Comparison of ENCODE assay signal across 8 cellular contexts in the genomic region with DNA sequence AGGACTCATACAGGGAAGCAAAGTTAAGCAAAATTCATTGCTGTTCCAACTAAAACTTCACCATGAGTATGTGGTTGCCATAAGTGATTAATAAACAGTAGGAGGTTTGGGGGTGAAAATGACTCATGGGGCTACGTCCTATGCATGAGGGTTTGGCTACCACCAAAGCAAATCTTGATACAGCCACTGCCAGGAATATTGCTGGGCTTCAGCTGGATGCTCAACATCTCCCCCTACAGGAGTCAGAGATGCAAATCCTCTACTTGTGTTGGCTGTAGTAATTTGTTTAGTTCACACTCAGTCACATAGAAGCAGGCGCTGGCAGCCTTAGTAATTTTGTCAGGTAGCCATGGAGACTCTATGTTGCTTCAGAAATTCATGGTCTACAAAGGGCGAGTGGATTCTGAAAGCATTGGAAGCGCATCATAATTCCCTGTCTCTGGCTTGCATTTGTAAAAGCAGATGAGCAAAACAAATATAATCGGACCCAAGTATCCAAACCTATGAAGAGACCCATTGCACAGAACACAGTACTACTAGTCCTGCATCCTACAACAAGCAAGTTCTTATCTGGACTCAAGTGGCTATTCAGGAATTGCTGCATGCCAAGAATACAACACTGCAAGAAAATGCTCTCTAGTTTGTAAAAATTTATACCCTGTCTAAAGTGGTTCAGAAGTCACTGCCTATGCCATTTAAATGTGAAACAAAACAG.
A peak's percentile ranks its signal among the peaks of the same experiment; 100 is the strongest.
DNase-seq lines count a peak whose midpoint lies in the region; ATAC-seq and TF ChIP-seq lines count a peak whose summit lies in the region.

No MANE protein-coding gene starts in this region.

- H3K4me1 ChIP-seq in body of pancreas = no peaks in the 10 kb centered on the region

- TF ChIP-seq POLR2A in body of pancreas (IDR thresholded peaks at IDR 0.05) = no peak

- intact Hi-C loops in body of pancreas (cut with DNase I) = no loop called here

- no peak overlapping the region for H3K27ac ChIP-seq in body of pancreas

- DNase-seq in CD1c-positive myeloid dendritic cell (ENCODE audit: extremely low spot score) = peak; percentile 77
- peak; percentile 97 for DNase-seq in M059J (ENCODE audit: low read depth)
- DNase-seq in T1000 (lab: John Stamatoyannopoulos, UW) = peak; percentile 70
- DNase-seq in body of pancreas = peak; percentile 30 to 68 (median 52)
- peak; percentile 70 for DNase-seq in inferior parietal cortex (ENCODE audit: extremely low spot score)
- peak; percentile 20 to 58 for DNase-seq in stimulated activated CD4-positive, alpha-beta T cell treated with anti-CD3 and anti-CD28 coated beads, Interleukin-1b, Interleukin-23, amount 100 ng/mL, for 4 hours (ENCODE audit: low read depth in 2 of 2)

- 42 to 47% methylated on average over 5 of the region's 5 CpGs for WGBS in body of pancreas, 2 donors

- peak in 6 of 7 experiments; percentile 53 to 74 (median 66) for TF ChIP-seq CTCF in body of pancreas (IDR thresholded peaks at IDR 0.05)

- no peaks in the 10 kb centered on the region for H3K27me3 ChIP-seq in body of pancreas

- no peaks in the 10 kb centered on the region for H3K9me3 ChIP-seq in body of pancreas

- ATAC-seq in GM19351 (IDR thresholded peaks at IDR 0.05; ENCODE audit: unreplicated experiment) (peak; percentile 74), body of pancreas (peak; percentile 77), GM19455 (IDR thresholded peaks at IDR 0.05; ENCODE audit: unreplicated experiment) (no peak)

- H3K36me3 ChIP-seq in body of pancreas (replicated peaks in 1 of 2; ENCODE audit: insufficient read depth in 1 of 2, low read depth in 2 of 2) = no peaks in the 10 kb centered on the region

- H3K4me3 ChIP-seq in body of pancreas = no peak overlapping the region

Comparison
In these comparisons a context has a peak if more than half of its experiments do, and no peak if none do; other contexts are left out.
1. DNase-seq: peak in every context shown above with its lines; median percentile 97 in M059J; 77 in CD1c-positive myeloid dendritic cell; 70 in T1000; 70 in inferior parietal cortex; 52 in body of pancreas; 39 in stimulated activated CD4-positive, alpha-beta T cell treated with anti-CD3 and anti-CD28 coated beads, Interleukin-1b, Interleukin-23, amount 100 ng/mL, for 4 hours.